ENCODE assay signal across 1 cellular context in the genomic region with DNA sequence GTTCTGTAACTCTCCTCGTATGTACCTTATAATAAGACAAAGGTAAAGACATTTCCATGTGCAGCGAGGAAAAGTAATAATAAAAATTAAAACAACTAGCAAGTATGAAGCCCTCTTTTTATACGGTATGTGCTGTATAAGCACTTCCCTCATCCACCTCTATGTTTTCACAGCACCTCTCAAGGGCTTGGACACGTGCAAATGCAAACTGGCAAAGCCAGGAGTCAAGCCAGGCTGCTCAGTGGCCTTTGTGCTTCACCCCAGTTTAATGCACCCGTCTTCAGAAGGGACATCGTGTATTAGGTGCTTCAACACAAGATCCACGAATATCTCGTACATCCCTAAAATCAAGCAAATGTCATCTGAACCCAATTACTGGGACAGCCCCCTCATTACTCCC.
TF ChIP-seq lines count a peak whose summit lies in the region.

No MANE protein-coding gene starts in this region.

TF ChIP-seq in GM23338, 12 proteins besides CTCF, POLR2A, EP300 and RAD21 (continued from another document):
- TF ChIP-seq, protein P1, sequence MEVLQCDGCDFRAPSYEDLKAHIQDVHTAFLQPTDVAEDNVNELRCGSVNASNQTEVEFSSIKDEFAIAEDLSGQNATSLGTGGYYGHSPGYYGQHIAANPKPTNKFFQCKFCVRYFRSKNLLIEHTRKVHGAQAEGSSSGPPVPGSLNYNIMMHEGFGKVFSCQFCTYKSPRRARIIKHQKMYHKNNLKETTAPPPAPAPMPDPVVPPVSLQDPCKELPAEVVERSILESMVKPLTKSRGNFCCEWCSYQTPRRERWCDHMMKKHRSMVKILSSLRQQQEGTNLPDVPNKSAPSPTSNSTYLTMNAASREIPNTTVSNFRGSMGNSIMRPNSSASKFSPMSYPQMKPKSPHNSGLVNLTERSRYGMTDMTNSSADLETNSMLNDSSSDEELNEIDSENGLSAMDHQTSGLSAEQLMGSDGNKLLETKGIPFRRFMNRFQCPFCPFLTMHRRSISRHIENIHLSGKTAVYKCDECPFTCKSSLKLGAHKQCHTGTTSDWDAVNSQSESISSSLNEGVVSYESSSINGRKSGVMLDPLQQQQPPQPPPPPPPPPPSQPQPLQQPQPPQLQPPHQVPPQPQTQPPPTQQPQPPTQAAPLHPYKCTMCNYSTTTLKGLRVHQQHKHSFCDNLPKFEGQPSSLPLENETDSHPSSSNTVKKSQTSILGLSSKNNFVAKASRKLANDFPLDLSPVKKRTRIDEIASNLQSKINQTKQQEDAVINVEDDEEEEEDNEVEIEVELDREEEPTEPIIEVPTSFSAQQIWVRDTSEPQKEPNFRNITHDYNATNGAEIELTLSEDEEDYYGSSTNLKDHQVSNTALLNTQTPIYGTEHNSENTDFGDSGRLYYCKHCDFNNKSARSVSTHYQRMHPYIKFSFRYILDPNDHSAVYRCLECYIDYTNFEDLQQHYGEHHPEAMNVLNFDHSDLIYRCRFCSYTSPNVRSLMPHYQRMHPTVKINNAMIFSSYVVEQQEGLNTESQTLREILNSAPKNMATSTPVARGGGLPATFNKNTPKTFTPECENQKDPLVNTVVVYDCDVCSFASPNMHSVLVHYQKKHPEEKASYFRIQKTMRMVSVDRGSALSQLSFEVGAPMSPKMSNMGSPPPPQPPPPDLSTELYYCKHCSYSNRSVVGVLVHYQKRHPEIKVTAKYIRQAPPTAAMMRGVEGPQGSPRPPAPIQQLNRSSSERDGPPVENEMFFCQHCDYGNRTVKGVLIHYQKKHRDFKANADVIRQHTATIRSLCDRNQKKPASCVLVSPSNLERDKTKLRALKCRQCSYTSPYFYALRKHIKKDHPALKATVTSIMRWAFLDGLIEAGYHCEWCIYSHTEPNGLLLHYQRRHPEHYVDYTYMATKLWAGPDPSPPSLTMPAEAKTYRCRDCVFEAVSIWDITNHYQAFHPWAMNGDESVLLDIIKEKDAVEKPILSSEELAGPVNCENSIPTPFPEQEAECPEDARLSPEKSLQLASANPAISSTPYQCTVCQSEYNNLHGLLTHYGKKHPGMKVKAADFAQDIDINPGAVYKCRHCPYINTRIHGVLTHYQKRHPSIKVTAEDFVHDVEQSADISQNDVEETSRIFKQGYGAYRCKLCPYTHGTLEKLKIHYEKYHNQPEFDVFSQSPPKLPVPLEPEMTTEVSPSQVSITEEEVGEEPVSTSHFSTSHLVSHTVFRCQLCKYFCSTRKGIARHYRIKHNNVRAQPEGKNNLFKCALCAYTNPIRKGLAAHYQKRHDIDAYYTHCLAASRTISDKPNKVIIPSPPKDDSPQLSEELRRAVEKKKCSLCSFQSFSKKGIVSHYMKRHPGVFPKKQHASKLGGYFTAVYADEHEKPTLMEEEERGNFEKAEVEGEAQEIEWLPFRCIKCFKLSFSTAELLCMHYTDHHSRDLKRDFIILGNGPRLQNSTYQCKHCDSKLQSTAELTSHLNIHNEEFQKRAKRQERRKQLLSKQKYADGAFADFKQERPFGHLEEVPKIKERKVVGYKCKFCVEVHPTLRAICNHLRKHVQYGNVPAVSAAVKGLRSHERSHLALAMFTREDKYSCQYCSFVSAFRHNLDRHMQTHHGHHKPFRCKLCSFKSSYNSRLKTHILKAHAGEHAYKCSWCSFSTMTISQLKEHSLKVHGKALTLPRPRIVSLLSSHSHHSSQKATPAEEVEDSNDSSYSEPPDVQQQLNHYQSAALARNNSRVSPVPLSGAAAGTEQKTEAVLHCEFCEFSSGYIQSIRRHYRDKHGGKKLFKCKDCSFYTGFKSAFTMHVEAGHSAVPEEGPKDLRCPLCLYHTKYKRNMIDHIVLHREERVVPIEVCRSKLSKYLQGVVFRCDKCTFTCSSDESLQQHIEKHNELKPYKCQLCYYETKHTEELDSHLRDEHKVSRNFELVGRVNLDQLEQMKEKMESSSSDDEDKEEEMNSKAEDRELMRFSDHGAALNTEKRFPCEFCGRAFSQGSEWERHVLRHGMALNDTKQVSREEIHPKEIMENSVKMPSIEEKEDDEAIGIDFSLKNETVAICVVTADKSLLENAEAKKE (CRISPR knock-in tag; IDR thresholded peaks at IDR 0.05): no peak
- TF ChIP-seq NANOG (IDR thresholded peaks at IDR 0.05; ENCODE audit: borderline replicate concordance) (no peak), JUNB (IDR thresholded peaks at IDR 0.05; ENCODE audit: unreplicated experiment) (no peak), CREB1 (CRISPR knock-in tag; IDR thresholded peaks at IDR 0.05; ENCODE audit: low read depth) (no peak)
- TF ChIP-seq, protein P2, sequence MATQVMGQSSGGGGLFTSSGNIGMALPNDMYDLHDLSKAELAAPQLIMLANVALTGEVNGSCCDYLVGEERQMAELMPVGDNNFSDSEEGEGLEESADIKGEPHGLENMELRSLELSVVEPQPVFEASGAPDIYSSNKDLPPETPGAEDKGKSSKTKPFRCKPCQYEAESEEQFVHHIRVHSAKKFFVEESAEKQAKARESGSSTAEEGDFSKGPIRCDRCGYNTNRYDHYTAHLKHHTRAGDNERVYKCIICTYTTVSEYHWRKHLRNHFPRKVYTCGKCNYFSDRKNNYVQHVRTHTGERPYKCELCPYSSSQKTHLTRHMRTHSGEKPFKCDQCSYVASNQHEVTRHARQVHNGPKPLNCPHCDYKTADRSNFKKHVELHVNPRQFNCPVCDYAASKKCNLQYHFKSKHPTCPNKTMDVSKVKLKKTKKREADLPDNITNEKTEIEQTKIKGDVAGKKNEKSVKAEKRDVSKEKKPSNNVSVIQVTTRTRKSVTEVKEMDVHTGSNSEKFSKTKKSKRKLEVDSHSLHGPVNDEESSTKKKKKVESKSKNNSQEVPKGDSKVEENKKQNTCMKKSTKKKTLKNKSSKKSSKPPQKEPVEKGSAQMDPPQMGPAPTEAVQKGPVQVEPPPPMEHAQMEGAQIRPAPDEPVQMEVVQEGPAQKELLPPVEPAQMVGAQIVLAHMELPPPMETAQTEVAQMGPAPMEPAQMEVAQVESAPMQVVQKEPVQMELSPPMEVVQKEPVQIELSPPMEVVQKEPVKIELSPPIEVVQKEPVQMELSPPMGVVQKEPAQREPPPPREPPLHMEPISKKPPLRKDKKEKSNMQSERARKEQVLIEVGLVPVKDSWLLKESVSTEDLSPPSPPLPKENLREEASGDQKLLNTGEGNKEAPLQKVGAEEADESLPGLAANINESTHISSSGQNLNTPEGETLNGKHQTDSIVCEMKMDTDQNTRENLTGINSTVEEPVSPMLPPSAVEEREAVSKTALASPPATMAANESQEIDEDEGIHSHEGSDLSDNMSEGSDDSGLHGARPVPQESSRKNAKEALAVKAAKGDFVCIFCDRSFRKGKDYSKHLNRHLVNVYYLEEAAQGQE (IDR thresholded peaks at IDR 0.05; ENCODE audit: unreplicated experiment): no peak
TF ChIP-seq in GM23338: peak in this region for 0.
